Comparison of ENCODE assay signal across 29 cellular contexts in genomic region chr4:84962102-84962501, GRCh38.
"Had no signal": no experiment of that assay in that cellular context is flagged by ENCODE, and none has a peak within 500 bp of the region (broad histone marks: within the 10 kb centered on the region; RNA-seq: fewer than 3 reads in every experiment).

No MANE protein-coding gene starts in this region.

- H3K9me3 Mint-ChIP-seq: memory B cell, type B pancreatic cell had no signal

- ATAC-seq: esophagus mucosa, gastrocnemius medialis, heart left ventricle, left lobe of liver, natural killer cell, sciatic nerve had no signal

- H2AFZ ChIP-seq: hepatocyte had no signal

- DNase-seq: cerebellar nuclear complex; cortex of kidney; effector CD4-positive, alpha-beta T cell; foreskin fibroblast; gastrocnemius medialis; heart left ventricle; kidney; natural killer cell; occipital lobe; ovary; posterior cingulate gyrus; retina; stimulated activated CD4-positive, alpha-beta T cell treated with anti-CD3 and anti-CD28 coated beads, Interleukin-12 subunit alpha, Interleukin-12 subunit beta, amount 100 ng/mL, for 4 hours; stimulated activated CD4-positive, alpha-beta T cell treated with anti-CD3 and anti-CD28 coated beads, Interleukin-1b, Interleukin-23, amount 100 ng/mL, for 48 hours; stimulated activated CD4-positive, alpha-beta T cell treated with anti-CD3 and anti-CD28 coated beads, Interleukin-4, amount 100 ng/mL, for 1 hour; stimulated activated CD8-positive, alpha-beta memory T cell treated with anti-CD3 and anti-CD28 coated beads, Interleukin-4, amount 100 ng/mL, for 48 hours; stimulated activated naive CD4-positive, alpha-beta T cell treated with Interleukin-2 at 50 U/mL for 16 hours; stomach; testis; tibial artery had no signal

- H3K27ac Mint-ChIP-seq: memory B cell, natural killer cell, type B pancreatic cell had no signal

- H3K27me3 ChIP-seq: gastrocnemius medialis, heart left ventricle, hepatocyte, ovary, stomach, testis, tibial artery had no signal

- H3K27ac ChIP-seq: epithelial cell of prostate, gastrocnemius medialis, heart left ventricle, hepatocyte, ovary, stomach, testis, tibial artery had no signal

- H3K4me3 Mint-ChIP-seq: memory B cell, natural killer cell, type B pancreatic cell had no signal

- H3K36me3 ChIP-seq: gastrocnemius medialis, heart left ventricle, ovary, stomach, tibial artery had no signal

- H3K4me3 ChIP-seq: gastrocnemius medialis, heart left ventricle, hepatocyte, lung, ovary, smooth muscle cell, stomach, testis, tibial artery had no signal

- H3K27me3 Mint-ChIP-seq: type B pancreatic cell had no signal

- H3K4me2 ChIP-seq: hepatocyte, smooth muscle cell had no signal

- H3K9me3 ChIP-seq: gastrocnemius medialis, heart left ventricle, ovary, stomach, testis, tibial artery had no signal
